Comparison of ENCODE assay signal across 23 cellular contexts in the genomic region with DNA sequence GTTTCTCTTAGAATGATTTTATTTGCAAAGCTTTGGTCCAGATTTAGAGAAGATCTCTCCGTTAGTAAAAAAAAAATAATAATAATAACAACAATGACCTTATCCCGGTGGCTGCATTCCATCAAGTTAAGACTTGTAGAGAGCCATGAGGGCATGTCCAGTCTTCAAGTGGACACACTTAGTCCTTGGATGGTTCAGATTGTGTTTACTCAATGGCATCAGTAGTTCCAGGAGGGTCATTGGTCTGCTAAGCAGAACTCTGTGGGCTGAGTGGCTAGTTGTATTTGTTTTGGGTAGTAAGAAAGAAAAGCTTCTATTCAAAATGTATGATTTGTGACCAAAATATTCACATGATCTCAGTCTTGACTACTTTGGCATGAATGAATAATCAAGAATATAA.
"Had no signal": no experiment of that assay in that cellular context is flagged by ENCODE, and none has a peak within 500 bp of the region (broad histone marks: within the 10 kb centered on the region; RNA-seq: fewer than 3 reads in every experiment).

No MANE protein-coding gene starts in this region.

- ATAC-seq: HepG2 had no signal

- H3K36me3 ChIP-seq: Peyer's patch had no signal

- H3K4me1 ChIP-seq: Peyer's patch had no signal

- H3K4me2 ChIP-seq: PC-9, SK-N-SH had no signal

- H3K27me3 ChIP-seq: Peyer's patch had no signal

- H3K4me3 ChIP-seq: PC-9, Peyer's patch had no signal

- H3K9me2 ChIP-seq: SK-N-SH had no signal

- H2AFZ ChIP-seq: PC-9 had no signal

- DNase-seq: IMR-90; Karpas-422; KG1; MM.1S; NCI-H1092 treated with DMSO at 0.1 percent for 48 hours; NCI-H1436; NCI-H187; NCI-H2029; NCI-H2081 treated with DMSO at 0.1 percent for 48 hours; NCI-H2171; NCI-H226; NCI-H446; NCI-H510A; NCI-H524 treated with DMSO at 0.1 percent for 48 hours; NCI-H69; NCI-H774; NK-92 treated with Interleukin-12 subunit alpha and Interleukin-12 subunit beta, amount 100 ng/mL, for 24 hours; PC-9; Peyer's patch; Right ventricle myocardium superior; SIG-M5; SK-N-SH had no signal

- H3K27ac ChIP-seq: PC-9, Peyer's patch had no signal

- H3K9me3 ChIP-seq: Peyer's patch, SK-N-SH had no signal

- H3K9ac ChIP-seq: SK-N-SH had no signal
